ENCODE assay signal across 12 cellular contexts in genomic region chr1:204093421-204093717, GRCh38. TPM values are rescaled to one million over a fixed set of nuclear protein-coding genes. Genes with fewer than 3 reads are reported as not detected.
DNase-seq lines count a peak whose midpoint lies in the region; ATAC-seq, FAIRE-seq and TF ChIP-seq lines count a peak whose summit lies in the region.
"Had no signal": no experiment of that assay in that cellular context is flagged by ENCODE, and none has a peak within 500 bp of the region (broad histone marks: within the 10 kb centered on the region; RNA-seq: fewer than 3 reads in every experiment).

No MANE protein-coding gene starts in this region.

- intact Hi-C loops in stomach (cut with DNase I; ENCODE audit: low total_unique reads) = no loop called here
- intact Hi-C loops in naive thymus-derived CD4-positive, alpha-beta T cell (cut with micrococcal nuclease) = no loop called here

- H3K27ac ChIP-seq in stomach = peak overlapping the region in 4 of 5 donors; percentile 43 to 63 (median 52)
- no peak overlapping the region for H3K27ac ChIP-seq in naive thymus-derived CD4-positive, alpha-beta T cell (ENCODE audit: low read depth, low read length)
- H3K27ac ChIP-seq: WERI-Rb-1 had no signal

- TF ChIP-seq POLR2A in stomach (IDR thresholded peaks at IDR 0.05) (no peak), H54 (IDR thresholded peaks at IDR 0.05; ENCODE audit: low read depth, low read length) (no peak)

- H3K36me3 ChIP-seq in stomach = no peaks in the 10 kb centered on the region
- H3K36me3 ChIP-seq in naive thymus-derived CD4-positive, alpha-beta T cell (ENCODE audit: control insufficient read depth in 2 of 3, insufficient read depth in 3 of 3, low read length in 3 of 3) = no peaks in the 10 kb centered on the region
- H3K36me3 ChIP-seq: WERI-Rb-1 had no signal

- H3K27me3 Mint-ChIP-seq in naive thymus-derived CD4-positive, alpha-beta T cell = peaks cover 0 to 4% (median 0%) of the 10 kb centered on the region in 5 donors

- POLR2A ChIA-PET in naive thymus-derived CD4-positive, alpha-beta T cell (lab: Charles Lee) = no interaction called here

- peaks cover 53 to 77% (median 59%) of the 10 kb centered on the region in 4 donors for H3K4me1 ChIP-seq in stomach
- H3K4me1 ChIP-seq in naive thymus-derived CD4-positive, alpha-beta T cell (ENCODE audit: control insufficient read depth in 2 of 2, insufficient read depth in 2 of 2, low read length in 2 of 2) = no peaks in the 10 kb centered on the region

- H3K4me3 Mint-ChIP-seq in naive thymus-derived CD4-positive, alpha-beta T cell = no peak overlapping the region
- H3K4me3 Mint-ChIP-seq: naive thymus-derived CD8-positive, alpha-beta T cell had no signal

- CTCF ChIA-PET in naive thymus-derived CD4-positive, alpha-beta T cell (lab: Charles Lee) = no interaction called here

- 56 to 66% (median 61%) methylated on average over 4 of the region's 4 CpGs for WGBS in stomach, 5 donors

- TF ChIP-seq CTCF in stomach (IDR thresholded peaks at IDR 0.05) = no peak

- no peaks in the 10 kb centered on the region for H3K9me3 ChIP-seq in stomach
- H3K9me3 ChIP-seq in naive thymus-derived CD4-positive, alpha-beta T cell (ENCODE audit: control insufficient read depth in 2 of 3, low read length in 3 of 3) = no peaks in the 10 kb centered on the region

- peak; percentile 54 to 61 for DNase-seq in NCI-H2081 (lab: John Stamatoyannopoulos, UW)
- DNase-seq in NCI-H2081 treated with DMSO at 0.1 percent for 48 hours (lab: John Stamatoyannopoulos, UW) = no peak
- peak; percentile 76 for DNase-seq in NCI-H69 (lab: John Stamatoyannopoulos, UW)
- no peak for DNase-seq in left lobe of liver (ENCODE audit: low spot score)
- peak; percentile 46 for DNase-seq in stomach
- DNase-seq in naive thymus-derived CD4-positive, alpha-beta T cell = no peak
- DNase-seq in midbrain (lab: John Stamatoyannopoulos, UW) = no peak
- no peak for DNase-seq in H54 (ENCODE audit: insufficient read length, low spot score)
- DNase-seq: activated CD8-positive, alpha-beta memory T cell treated with anti-CD3 and anti-CD28 coated beads, Interleukin-2, amount 50 U/mL, for 4 hours; DND-41; naive thymus-derived CD8-positive, alpha-beta T cell; WERI-Rb-1 had no signal

- no peaks in the 10 kb centered on the region for H3K36me3 Mint-ChIP-seq in naive thymus-derived CD4-positive, alpha-beta T cell
- H3K36me3 Mint-ChIP-seq: naive thymus-derived CD8-positive, alpha-beta T cell had no signal

- no peak overlapping the region for H3K4me3 ChIP-seq in stomach
- H3K4me3 ChIP-seq in naive thymus-derived CD4-positive, alpha-beta T cell (ENCODE audit: low read length) = no peak overlapping the region

- H3K27ac Mint-ChIP-seq in naive thymus-derived CD4-positive, alpha-beta T cell = no peak overlapping the region
- H3K27ac Mint-ChIP-seq: naive thymus-derived CD8-positive, alpha-beta T cell had no signal

- TF ChIP-seq EP300 in stomach (IDR thresholded peaks at IDR 0.05) = no peak

- no peak for FAIRE-seq in H54 (lab: Jason Lieb, UNC)

- no peaks in the 10 kb centered on the region for H3K9me3 Mint-ChIP-seq in naive thymus-derived CD4-positive, alpha-beta T cell
- H3K9me3 Mint-ChIP-seq: naive thymus-derived CD8-positive, alpha-beta T cell had no signal

- ATAC-seq in left lobe of liver = peak; percentile 69
- no peak for ATAC-seq in naive thymus-derived CD4-positive, alpha-beta T cell
- ATAC-seq: naive thymus-derived CD8-positive, alpha-beta T cell had no signal

- no peaks in the 10 kb centered on the region for H3K27me3 ChIP-seq in stomach
- H3K27me3 ChIP-seq in naive thymus-derived CD4-positive, alpha-beta T cell (ENCODE audit: control insufficient read depth in 2 of 2, insufficient read depth in 2 of 2, low read length in 2 of 2) = no peaks in the 10 kb centered on the region

- peaks cover 0 to 6% (median 0%) of the 10 kb centered on the region in 7 donors for H3K4me1 Mint-ChIP-seq in naive thymus-derived CD4-positive, alpha-beta T cell

RNA-seq across cellular contexts. Expression of gene SOX13, which starts 20.5 kb away (rescaled TPM):
- total RNA-seq in left lobe of liver (33.8 TPM), stomach (10 to 100 TPM; 10.5 to 42.6 (median 11.9) TPM)
- 1 to 10 TPM; 4.1 to 7.3 (median 7.2) TPM for polyA plus RNA-seq in stomach
- total RNA-seq in naive thymus-derived CD4-positive, alpha-beta T cell = 10 to 100 TPM in 1 of 5 experiments, 1 to 10 TPM in 1, under 1 TPM in 3; 0.24 to 10.1 (median 0.85) TPM
- polyA plus RNA-seq in naive thymus-derived CD4-positive, alpha-beta T cell = not detected

RNA-seq across cellular contexts. Expression of gene ETNK2, which starts 58.5 kb away (rescaled TPM):
- total RNA-seq in left lobe of liver (213 TPM), stomach (10 to 100 TPM in 1 of 5 donors, 1 to 10 TPM in 3, under 1 TPM in 1; 0.45 to 12.2 (median 6.6) TPM)
- 1 to 10 TPM; 3.8 to 8.1 (median 7.8) TPM for polyA plus RNA-seq in stomach
- 10 to 100 TPM in 2 of 5 experiments, 1 to 10 TPM in 2, under 1 TPM in 1; 0.17 to 16.9 (median 4.9) TPM for total RNA-seq in naive thymus-derived CD4-positive, alpha-beta T cell
- polyA plus RNA-seq in naive thymus-derived CD4-positive, alpha-beta T cell = 1 to 10 TPM; 3.2 to 4.4 TPM

Comparison
In these comparisons a context has a peak if more than half of its experiments do, and no peak if none do; other contexts are left out.
1. DNase-seq: peak in NCI-H2081 (2 of 2), NCI-H69 (single experiment) and stomach (single experiment); none in NCI-H2081 treated with DMSO at 0.1 percent for 48 hours (single experiment), left lobe of liver (single experiment), naive thymus-derived CD4-positive, alpha-beta T cell (0 of 9), midbrain (single experiment) and H54 (single experiment).
2. RNA of gene ETNK2, which starts 58.5 kb away (total RNA-seq): 213 TPM in left lobe of liver (single experiment); 0.45 to 12.2 TPM in stomach and 0.17 to 16.9 TPM in naive thymus-derived CD4-positive, alpha-beta T cell; every median in the first group is over 10 times any median in the second.